In genomic region chr4:76532810-76533209, GRCh38 we compare ENCODE assay signal across 25 cellular contexts.
DNase-seq lines count a peak whose midpoint lies in the region; ATAC-seq lines count a peak whose summit lies in the region.
"Had no signal": no experiment of that assay in that cellular context is flagged by ENCODE, and none has a peak within 500 bp of the region (broad histone marks: within the 10 kb centered on the region; RNA-seq: fewer than 3 reads in every experiment).

No MANE protein-coding gene starts in this region.

- peak overlapping the region; percentile 3; the same call in 1 of the 2 replicates for H3K27ac ChIP-seq in SJCRH30
- H3K27ac ChIP-seq: 22Rv1; BLaER1 treated with 17β-estradiol and CSF1 and Interleukin-3, amounts not matched to agents 10 nM and 100 nM; SJSA1 had no signal

- no peak overlapping the region for H3K4me3 ChIP-seq in SJCRH30
- H3K4me3 ChIP-seq: BLaER1 treated with 17β-estradiol and CSF1 and Interleukin-3, amounts not matched to agents 10 nM and 100 nM; K562; SJSA1 had no signal

- no peaks in the 10 kb centered on the region for H3K9me3 ChIP-seq in SJCRH30 (replicated peaks)
- H3K9me3 ChIP-seq: Caco-2, SJSA1 had no signal

- peaks cover 36% of the 10 kb centered on the region for H3K4me1 ChIP-seq in SJCRH30

- intact Hi-C loops in sciatic nerve (cut with DNase I): no loop called here

- no peaks in the 10 kb centered on the region for H3K36me3 ChIP-seq in SJCRH30
- H3K36me3 ChIP-seq: BLaER1 treated with 17β-estradiol and CSF1 and Interleukin-3, amounts not matched to agents 10 nM and 100 nM; SJSA1 had no signal

- peak; percentile 55 for ATAC-seq in sciatic nerve
- ATAC-seq: HepG2, K562, Panc1 had no signal

- DNase-seq in DMS53 (lab: John Stamatoyannopoulos, UW) (peak; percentile 6), DMS53 treated with DMSO at 0.1 percent for 48 hours (lab: John Stamatoyannopoulos, UW; ENCODE audit: unreplicated experiment) (no peak), NCI-H146 treated with DMSO at 0.1 percent for 48 hours (lab: John Stamatoyannopoulos, UW; ENCODE audit: unreplicated experiment) (peak; percentile 28), SJCRH30 (peak in 1 of 2 experiments; percentile 62), sciatic nerve (ENCODE audit: low spot score) (no peak), Ammon's horn (ENCODE audit: low spot score) (no peak), GM19238 (ENCODE audit: insufficient read length, low spot score) (no peak), NCI-H2196 treated with DMSO at 0.1 percent for 48 hours (lab: John Stamatoyannopoulos, UW; ENCODE audit: unreplicated experiment) (no peak)
- DNase-seq: ACHN; Caco-2; CD4-positive, alpha-beta memory T cell; DMS 273 treated with DMSO at 0.1 percent for 48 hours; H7; MM.1S; NCI-H1048; NCI-H1417 treated with DMSO at 0.1 percent for 48 hours; NCI-H1930; NCI-H2171 treated with DMSO at 0.1 percent for 48 hours; NCI-H748 treated with DMSO at 0.1 percent for 48 hours had no signal

- no peaks in the 10 kb centered on the region for H3K27me3 ChIP-seq in SJCRH30
- H3K27me3 ChIP-seq: BLaER1 treated with 17β-estradiol and CSF1 and Interleukin-3, amounts not matched to agents 10 nM and 100 nM; SJSA1 had no signal

Comparison
In these comparisons a context has a peak if more than half of its experiments do, and no peak if none do; other contexts are left out.
1. DNase-seq: peak in DMS53 (single experiment) and NCI-H146 treated with DMSO at 0.1 percent for 48 hours (single experiment); none in DMS53 treated with DMSO at 0.1 percent for 48 hours (single experiment), sciatic nerve (single experiment), Ammon's horn (single experiment), GM19238 (single experiment) and NCI-H2196 treated with DMSO at 0.1 percent for 48 hours (single experiment).